Comparison of ENCODE assay signal across 25 cellular contexts in genomic region chr15:64237677-64238076, GRCh38.
DNase-seq lines count a peak whose midpoint lies in the region; ATAC-seq and TF ChIP-seq lines count a peak whose summit lies in the region.
"Had no signal": no experiment of that assay in that cellular context is flagged by ENCODE, and none has a peak within 500 bp of the region (broad histone marks: within the 10 kb centered on the region; RNA-seq: fewer than 3 reads in every experiment).

No MANE protein-coding gene starts in this region.

- 39% methylated on average over 3 of the region's 3 CpGs for WGBS in hepatocyte (ENCODE audit: low lambda C conversion rate, missing lambda C conversion rate)

- no peaks in the 10 kb centered on the region for H3K27me3 Mint-ChIP-seq in activated T-cell treated with anti-CD3 and anti-CD28 coated beads, Interleukin-2, amount 50 U/mL, for 72 hours (ENCODE audit: low read depth)

- H3K79me2 ChIP-seq in KMS-11 (ENCODE audit: insufficient read depth, low read depth) = no peaks in the 10 kb centered on the region
- peaks cover 41% of the 10 kb centered on the region for H3K79me2 ChIP-seq in hepatocyte

- H3K4me2 ChIP-seq in KMS-11 (peak overlapping the region; percentile 5; the same call in 1 of the 2 replicates), hepatocyte (peak overlapping the region; percentile 13)

- H3K36me3 ChIP-seq in KMS-11 (ENCODE audit: insufficient read depth) = no peaks in the 10 kb centered on the region
- H3K36me3 ChIP-seq in hepatocyte (replicated peaks; ENCODE audit: insufficient read depth, low read depth) = no peaks in the 10 kb centered on the region
- H3K36me3 ChIP-seq: Peyer's patch had no signal

- no peak overlapping the region for H3K4me3 Mint-ChIP-seq in activated T-cell treated with anti-CD3 and anti-CD28 coated beads, Interleukin-2, amount 50 U/mL, for 72 hours
- H3K4me3 Mint-ChIP-seq: CD8-positive, alpha-beta T cell; H9 had no signal

- H3K27ac ChIP-seq in KMS-11 (no peak overlapping the region), hepatocyte (no peak overlapping the region)
- H3K27ac ChIP-seq: 22Rv1, GM23248, Peyer's patch had no signal

- H3K9me3 ChIP-seq in hepatocyte (ENCODE audit: low read depth) = no peaks in the 10 kb centered on the region
- H3K9me3 ChIP-seq: Peyer's patch had no signal

- peaks cover 10% of the 10 kb centered on the region for H3K4me1 ChIP-seq in KMS-11 (ENCODE audit: low read depth, poor library complexity, severe bottlenecking)
- peaks cover 13% of the 10 kb centered on the region for H3K4me1 ChIP-seq in hepatocyte (ENCODE audit: insufficient read depth)

- no peak overlapping the region for H3K9ac ChIP-seq in KMS-11
- H3K9ac ChIP-seq: GM23248 had no signal

- no peak for ATAC-seq in activated T-cell treated with anti-CD3 and anti-CD28 coated beads, Interleukin-2, amount 50 U/mL, for 72 hours (replicated peaks in 1 of 2)
- ATAC-seq in GM19397 (IDR thresholded peaks at IDR 0.05; ENCODE audit: unreplicated experiment) = no peak
- no peak for ATAC-seq in GM21825 (IDR thresholded peaks at IDR 0.05; ENCODE audit: unreplicated experiment)
- ATAC-seq: CD8-positive, alpha-beta T cell; HepG2 had no signal

- H4K20me1 ChIP-seq in KMS-11 (ENCODE audit: insufficient read depth) (no peaks in the 10 kb centered on the region), hepatocyte (ENCODE audit: insufficient read depth, poor library complexity, severe bottlenecking) (no peaks in the 10 kb centered on the region)

- H3K4me1 Mint-ChIP-seq in activated T-cell treated with anti-CD3 and anti-CD28 coated beads, Interleukin-2, amount 50 U/mL, for 72 hours (ENCODE audit: low read depth) = peaks cover 33% of the 10 kb centered on the region

- H3K27me3 ChIP-seq in KMS-11 (ENCODE audit: insufficient read depth, low read depth) = no peaks in the 10 kb centered on the region
- H3K27me3 ChIP-seq in hepatocyte = no peaks in the 10 kb centered on the region
- H3K27me3 ChIP-seq: Peyer's patch had no signal

- DNase-seq in activated T-cell treated with anti-CD3 and anti-CD28 coated beads, Interleukin-2, amount 50 U/mL, for 72 hours = no peak
- no peak for DNase-seq in activated T-cell treated with anti-CD3 and anti-CD28 coated beads, Interleukin-2, amount 50 U/mL, for 48 hours
- DNase-seq in hepatocyte (ENCODE audit: low spot score) = no peak
- DNase-seq in SK-N-DZ (ENCODE audit: low spot score) = no peak
- DNase-seq in NCI-H524 treated with DMSO at 0.1 percent for 48 hours (lab: John Stamatoyannopoulos, UW) = no peak
- DNase-seq: AML-193; C1 segment of cervical spinal cord; Calu3; CD8-positive, alpha-beta T cell; DMS153; GM23248; H9; KBM-7; NCI-H1694; NCI-H2081; NCI-H2171; NCI-H345; NCI-H524; Peyer's patch; T-helper 1 cell had no signal

- peak overlapping the region; percentile 16 for H3K27ac Mint-ChIP-seq in activated T-cell treated with anti-CD3 and anti-CD28 coated beads, Interleukin-2, amount 50 U/mL, for 72 hours
- H3K27ac Mint-ChIP-seq: CD8-positive, alpha-beta T cell; H9 had no signal

- no peaks in the 10 kb centered on the region for H3K9me2 ChIP-seq in hepatocyte (replicated peaks; ENCODE audit: insufficient read depth)

- peaks cover 4 to 5% of the 10 kb centered on the region in 2 donors for H3K9me3 Mint-ChIP-seq in activated T-cell treated with anti-CD3 and anti-CD28 coated beads, Interleukin-2, amount 50 U/mL, for 72 hours
- H3K9me3 Mint-ChIP-seq: H9 had no signal

- no peak overlapping the region for H3K4me3 ChIP-seq in KMS-11 (IDR thresholded peaks at IDR 0.05; ENCODE audit: insufficient read depth, low read depth, low read length)
- no peak overlapping the region for H3K4me3 ChIP-seq in hepatocyte
- H3K4me3 ChIP-seq: GM23248, Peyer's patch had no signal

- TF ChIP-seq CTCF in KMS-11 (conservative IDR thresholded peaks at IDR 0.05; ENCODE audit: low read depth, low read length) (no peak), hepatocyte (IDR thresholded peaks at IDR 0.05; ENCODE audit: poor library complexity) (no peak)

- H2AFZ ChIP-seq in KMS-11 (ENCODE audit: low read depth) (no peak overlapping the region), hepatocyte (no peak overlapping the region)
- H2AFZ ChIP-seq: GM23248 had no signal

- H3K36me3 Mint-ChIP-seq in activated T-cell treated with anti-CD3 and anti-CD28 coated beads, Interleukin-2, amount 50 U/mL, for 72 hours (ENCODE audit: insufficient read depth in 2 of 2) = peaks cover 8 to 9% of the 10 kb centered on the region in 2 donors
